In genomic region chr3:188875413-188875812, GRCh38 we compare ENCODE assay signal across 25 cellular contexts.
DNase-seq lines count a peak whose midpoint lies in the region; ATAC-seq and TF ChIP-seq lines count a peak whose summit lies in the region.
"Had no signal": no experiment of that assay in that cellular context is flagged by ENCODE, and none has a peak within 500 bp of the region (broad histone marks: within the 10 kb centered on the region; RNA-seq: fewer than 3 reads in every experiment).

No MANE protein-coding gene starts in this region.

- H3K27me3 ChIP-seq in KMS-11 (ENCODE audit: insufficient read depth, low read depth) (no peaks in the 10 kb centered on the region), MM.1S (replicated peaks; ENCODE audit: insufficient read depth, low read length) (peaks cover 22% of the 10 kb centered on the region)
- H3K27me3 ChIP-seq in naive thymus-derived CD4-positive, alpha-beta T cell (ENCODE audit: control insufficient read depth in 2 of 2, insufficient read depth in 2 of 2, low read length in 2 of 2) = no peaks in the 10 kb centered on the region
- H3K27me3 ChIP-seq: BE2C, BLaER1 had no signal

- H3K27me3 Mint-ChIP-seq in glutamatergic neuron (ENCODE audit: unreplicated experiment) = no peaks in the 10 kb centered on the region
- no peaks in the 10 kb centered on the region for H3K27me3 Mint-ChIP-seq in naive thymus-derived CD4-positive, alpha-beta T cell
- H3K27me3 Mint-ChIP-seq: CD4-positive, alpha-beta memory T cell; CD4-positive, CD25-positive, alpha-beta regulatory T cell; CD8-positive, alpha-beta memory T cell had no signal

- TF ChIP-seq CTCF in GM12865 (IDR thresholded peaks at IDR 0.05; ENCODE audit: insufficient read depth, low read depth, low read length, missing control alignments) = no peak
- no peak for TF ChIP-seq CTCF in KMS-11 (conservative IDR thresholded peaks at IDR 0.05; ENCODE audit: low read depth, low read length)
- no peak for TF ChIP-seq CTCF in MM.1S (IDR thresholded peaks at IDR 0.05; ENCODE audit: low read length)
- TF ChIP-seq CTCF in glutamatergic neuron (IDR thresholded peaks at IDR 0.05; ENCODE audit: partially characterized antibody, unreplicated experiment) = no peak

- H3K4me3 ChIP-seq in GM12865 (ENCODE audit: low read depth, low read length) (no peak overlapping the region), KMS-11 (IDR thresholded peaks at IDR 0.05; ENCODE audit: insufficient read depth, low read depth, low read length) (peak overlapping the region; percentile 34), MM.1S (ENCODE audit: low read length) (no peak overlapping the region), SK-N-MC (no peak overlapping the region)
- H3K4me3 ChIP-seq in naive thymus-derived CD4-positive, alpha-beta T cell (ENCODE audit: low read length) = no peak overlapping the region
- H3K4me3 ChIP-seq: A549, BLaER1 had no signal

- peaks cover 18% of the 10 kb centered on the region for H3F3A ChIP-seq in MM.1S (ENCODE audit: insufficient read depth, low read length)

- H3K36me3 ChIP-seq in KMS-11 (ENCODE audit: insufficient read depth) (no peaks in the 10 kb centered on the region), MM.1S (replicated peaks; ENCODE audit: insufficient read depth, low read length) (no peaks in the 10 kb centered on the region), SK-N-MC (ENCODE audit: insufficient read depth, low read length) (no peaks in the 10 kb centered on the region)
- H3K36me3 ChIP-seq in naive thymus-derived CD4-positive, alpha-beta T cell (ENCODE audit: control insufficient read depth in 2 of 3, insufficient read depth in 3 of 3, low read length in 3 of 3) = peaks cover 0 to 11% (median 4%) of the 10 kb centered on the region in 3 experiments
- H3K36me3 ChIP-seq: BE2C had no signal

- intact Hi-C loops in naive thymus-derived CD4-positive, alpha-beta T cell (cut with micrococcal nuclease) = loop anchor here in 1 of 2 donors (5.0 kb wide), 1 partner anchor 82 kb away; no protein-coding TSS in a partner anchor

- peak overlapping the region; percentile 8; the same call in 1 of the 2 replicates for H3K4me2 ChIP-seq in KMS-11
- peak overlapping the region; percentile 12; the same call in 1 of the 2 replicates for H3K4me2 ChIP-seq in MM.1S (ENCODE audit: low read depth, low read length)
- H3K4me2 ChIP-seq: A549, BLaER1 had no signal

- POLR2A ChIA-PET in naive thymus-derived CD4-positive, alpha-beta T cell (lab: Charles Lee) = no interaction called here

- H3K9ac ChIP-seq in KMS-11 (no peak overlapping the region), MM.1S (ENCODE audit: low read length) (no peak overlapping the region), SK-N-MC (ENCODE audit: insufficient read length) (no peak overlapping the region)
- H3K9ac ChIP-seq: BLaER1 had no signal

- no peaks in the 10 kb centered on the region for H3K36me3 Mint-ChIP-seq in glutamatergic neuron (ENCODE audit: unreplicated experiment)
- peaks cover 7 to 46% (median 41%) of the 10 kb centered on the region in 5 donors for H3K36me3 Mint-ChIP-seq in naive thymus-derived CD4-positive, alpha-beta T cell

- H3K4me1 Mint-ChIP-seq in glutamatergic neuron (ENCODE audit: low read depth, unreplicated experiment) = no peaks in the 10 kb centered on the region
- H3K4me1 Mint-ChIP-seq in naive thymus-derived CD4-positive, alpha-beta T cell = no peaks in the 10 kb centered on the region
- H3K4me1 Mint-ChIP-seq: CD4-positive, alpha-beta memory T cell; CD4-positive, CD25-positive, alpha-beta regulatory T cell; CD8-positive, alpha-beta memory T cell had no signal

- H3K4me1 ChIP-seq in KMS-11 (ENCODE audit: low read depth, poor library complexity, severe bottlenecking) (peaks cover 24% of the 10 kb centered on the region), MM.1S (ENCODE audit: low read length) (peaks cover 8% of the 10 kb centered on the region)
- no peaks in the 10 kb centered on the region for H3K4me1 ChIP-seq in naive thymus-derived CD4-positive, alpha-beta T cell (ENCODE audit: control insufficient read depth in 2 of 2, insufficient read depth in 2 of 2, low read length in 2 of 2)
- H3K4me1 ChIP-seq: BE2C, BLaER1 had no signal

- CTCF ChIA-PET in naive thymus-derived CD4-positive, alpha-beta T cell (lab: Charles Lee) = interaction anchor here (0.5 kb wide), 1 partner anchor 266 kb away, joined by 3 read pairs; no protein-coding TSS in a partner anchor

- no peak overlapping the region for H3K4me3 Mint-ChIP-seq in glutamatergic neuron (ENCODE audit: unreplicated experiment)
- H3K4me3 Mint-ChIP-seq in naive thymus-derived CD4-positive, alpha-beta T cell = no peak overlapping the region
- H3K4me3 Mint-ChIP-seq: CD14-positive monocyte; CD4-positive, alpha-beta memory T cell; CD4-positive, CD25-positive, alpha-beta regulatory T cell; CD8-positive, alpha-beta memory T cell had no signal

- no peaks in the 10 kb centered on the region for H4K20me1 ChIP-seq in KMS-11 (ENCODE audit: insufficient read depth)
- H4K20me1 ChIP-seq in MM.1S (ENCODE audit: insufficient read depth, low read length) = no peaks in the 10 kb centered on the region
- H4K20me1 ChIP-seq: BLaER1 had no signal

- no peaks in the 10 kb centered on the region for H3K9me2 ChIP-seq in MM.1S (replicated peaks; ENCODE audit: insufficient read depth, low read length)

- peak; percentile 10 for DNase-seq in GM12865 (ENCODE audit: low read depth)
- DNase-seq in MM.1S = peak; percentile 88
- DNase-seq in SK-N-MC (ENCODE audit: low read depth, low spot score) = no peak
- DNase-seq in activated effector memory CD4-positive, alpha-beta T cell treated with anti-CD3 and anti-CD28 coated beads, Interleukin-2, amount 50 U/mL, for 16 hours = no peak
- no peak for DNase-seq in glutamatergic neuron
- no peak for DNase-seq in HuH-7.5 (ENCODE audit: low spot score)
- DNase-seq in naive thymus-derived CD4-positive, alpha-beta T cell = no peak
- DNase-seq: BE2C; C1 segment of cervical spinal cord; CD4-positive, alpha-beta memory T cell; CD4-positive, CD25-positive, alpha-beta regulatory T cell; CD8-positive, alpha-beta memory T cell; COR-L47; DMS 273 treated with DMSO at 0.1 percent for 48 hours; DMS153; DMS53; DMS79; DND-41; EL; GDM1 had no signal

- peaks cover 2% of the 10 kb centered on the region for H3K9me3 Mint-ChIP-seq in glutamatergic neuron (ENCODE audit: unreplicated experiment)
- H3K9me3 Mint-ChIP-seq in naive thymus-derived CD4-positive, alpha-beta T cell = no peaks in the 10 kb centered on the region
- H3K9me3 Mint-ChIP-seq: CD4-positive, alpha-beta memory T cell; CD4-positive, CD25-positive, alpha-beta regulatory T cell; CD8-positive, alpha-beta memory T cell had no signal

- H3K27ac ChIP-seq in KMS-11 (peak overlapping the region; percentile 29; the same call in 1 of the 2 replicates), MM.1S (ENCODE audit: low read length) (no peak overlapping the region), SK-N-MC (peak overlapping the region; percentile 32)
- no peak overlapping the region for H3K27ac ChIP-seq in naive thymus-derived CD4-positive, alpha-beta T cell (ENCODE audit: low read depth, low read length)
- H3K27ac ChIP-seq: 22Rv1, A549, BLaER1 had no signal

- no peaks in the 10 kb centered on the region for H3K9me3 ChIP-seq in MM.1S (replicated peaks; ENCODE audit: insufficient read depth, low read length)
- H3K9me3 ChIP-seq in SK-N-MC (ENCODE audit: low read depth, low read length) = no peaks in the 10 kb centered on the region
- no peaks in the 10 kb centered on the region for H3K9me3 ChIP-seq in naive thymus-derived CD4-positive, alpha-beta T cell (ENCODE audit: control insufficient read depth in 2 of 3, low read length in 3 of 3)
- H3K9me3 ChIP-seq: A549, BE2C, BLaER1 had no signal

- no peak for ATAC-seq in naive thymus-derived CD4-positive, alpha-beta T cell
- ATAC-seq: A549 had no signal

- H3K27ac Mint-ChIP-seq in glutamatergic neuron (ENCODE audit: unreplicated experiment) = no peak overlapping the region
- H3K27ac Mint-ChIP-seq in naive thymus-derived CD4-positive, alpha-beta T cell = no peak overlapping the region
- H3K27ac Mint-ChIP-seq: CD14-positive monocyte; CD4-positive, alpha-beta memory T cell; CD8-positive, alpha-beta memory T cell had no signal

- H2AFZ ChIP-seq in KMS-11 (ENCODE audit: low read depth) = no peak overlapping the region
- no peak overlapping the region for H2AFZ ChIP-seq in MM.1S (ENCODE audit: low read length)

- H3K79me2 ChIP-seq in KMS-11 (ENCODE audit: insufficient read depth, low read depth) = no peaks in the 10 kb centered on the region
- H3K79me2 ChIP-seq in MM.1S (ENCODE audit: low read length) = no peaks in the 10 kb centered on the region

Comparison
In these comparisons a context has a peak if more than half of its experiments do, and no peak if none do; other contexts are left out.
1. DNase-seq: peak in GM12865 (single experiment) and MM.1S (single experiment); none in SK-N-MC (single experiment), activated effector memory CD4-positive, alpha-beta T cell treated with anti-CD3 and anti-CD28 coated beads, Interleukin-2, amount 50 U/mL, for 16 hours (single experiment), glutamatergic neuron (single experiment), HuH-7.5 (single experiment) and naive thymus-derived CD4-positive, alpha-beta T cell (0 of 9).
2. H3K27ac ChIP-seq: peak in KMS-11 (single experiment) and SK-N-MC (single experiment); none in MM.1S (single experiment) and naive thymus-derived CD4-positive, alpha-beta T cell (single experiment).